In genomic region chr17:50549969-50550368, GRCh38 we compare ENCODE assay signal across 15 cellular contexts. TPM values are rescaled to one million over a fixed set of nuclear protein-coding genes. Genes with fewer than 3 reads are reported as not detected.
DNase-seq lines count a peak whose midpoint lies in the region; ATAC-seq, FAIRE-seq and TF ChIP-seq lines count a peak whose summit lies in the region.
"Had no signal": no experiment of that assay in that cellular context is flagged by ENCODE, and none has a peak within 500 bp of the region (broad histone marks: within the 10 kb centered on the region; RNA-seq: fewer than 3 reads in every experiment).

No MANE protein-coding gene starts in this region.

- CTCF ChIA-PET in mammary epithelial cell (lab: Charles Lee; ENCODE audit: low non-redundant PET), result no interaction called here

- H3K27me3 ChIP-seq in breast epithelium, result no peaks in the 10 kb centered on the region
- H3K27me3 ChIP-seq in mammary epithelial cell (ENCODE audit: insufficient read depth, low read length), result no peaks in the 10 kb centered on the region
- H3K27me3 ChIP-seq: BLaER1 had no signal

- H3K4me1 Mint-ChIP-seq in nephron, result no peaks in the 10 kb centered on the region

- DNase-seq in breast epithelium (ENCODE audit: low spot score in 2 of 2) (no peak), mammary epithelial cell (no peak), kidney (peak; percentile 74), globus pallidus (ENCODE audit: low spot score) (no peak), HTR-8/SVneo (ENCODE audit: insufficient read length, low spot score) (no peak), SIG-M5 treated with dmso at 0.1 percent for 504 hours (lab: John Stamatoyannopoulos, UW; ENCODE audit: unreplicated experiment) (no peak)
- DNase-seq: AML-193; Caco-2; CD8-positive, alpha-beta memory T cell; DMS53 had no signal

- H3K9ac ChIP-seq in mammary epithelial cell (ENCODE audit: insufficient read depth, low read length), result no peak overlapping the region
- no peak overlapping the region for H3K9ac ChIP-seq in kidney (ENCODE audit: low read length in 2 of 2)
- H3K9ac ChIP-seq: BLaER1 had no signal

- peaks cover 3% of the 10 kb centered on the region for H3K36me3 Mint-ChIP-seq in nephron (ENCODE audit: low read depth)

- no peak overlapping the region for H3K4me2 ChIP-seq in mammary epithelial cell (ENCODE audit: insufficient read depth, low read depth, low read length)
- H3K4me2 ChIP-seq: BLaER1 had no signal

- TF ChIP-seq CTCF in breast epithelium (IDR thresholded peaks at IDR 0.05), result no peak
- TF ChIP-seq CTCF in mammary epithelial cell (conservative IDR thresholded peaks at IDR 0.05 in 1 of 2, IDR thresholded peaks at IDR 0.05 in 1 of 2; ENCODE audit: extremely low read depth in 1 of 2, insufficient read depth in 1 of 2, low read depth in 1 of 2, low read length in 2 of 2), result no peak
- no peak for TF ChIP-seq CTCF in kidney (IDR thresholded peaks at IDR 0.05; ENCODE audit: borderline replicate concordance, extremely low read depth, insufficient read depth)
- no peak for TF ChIP-seq CTCF in nephron (IDR thresholded peaks at IDR 0.05; ENCODE audit: unreplicated experiment in 3 of 3)

- peak overlapping the region; percentile 57 to 76 for H3K27ac ChIP-seq in breast epithelium
- H3K27ac ChIP-seq in mammary epithelial cell (ENCODE audit: insufficient read depth, low read depth, low read length), result no peak overlapping the region
- H3K27ac ChIP-seq in kidney (ENCODE audit: low read depth in 2 of 2, low read length in 2 of 2), result no peak overlapping the region
- H3K27ac ChIP-seq: 22Rv1, BLaER1 had no signal

- H3K4me3 ChIP-seq in breast epithelium, result no peak overlapping the region
- H3K4me3 ChIP-seq in mammary epithelial cell (replicated peaks in 1 of 3; ENCODE audit: insufficient read depth in 1 of 3, low read depth in 2 of 3, low read length in 3 of 3), result no peak overlapping the region
- no peak overlapping the region for H3K4me3 ChIP-seq in kidney (ENCODE audit: low read length in 2 of 2)
- H3K4me3 ChIP-seq: BLaER1 had no signal

- H4K20me1 ChIP-seq in mammary epithelial cell (ENCODE audit: insufficient read depth, low read length), result no peaks in the 10 kb centered on the region
- H4K20me1 ChIP-seq: BLaER1 had no signal

- TF ChIP-seq POLR2A in breast epithelium (IDR thresholded peaks at IDR 0.05), result no peak

- intact Hi-C loops in breast epithelium (cut with DNase I; ENCODE audit: low total_unique reads), result loop anchor here (10.0 kb wide), 1 partner anchor 295 kb away; no protein-coding TSS in a partner anchor
- intact Hi-C loops in mammary epithelial cell (cut with micrococcal nuclease), result loop anchor here (5.0 kb wide), 1 partner anchor 402 kb away; no protein-coding TSS in a partner anchor
- intact Hi-C loops in kidney (cut with DNase I), result loop anchor here (5.0 to 10.0 kb wide), 4 partner anchors 77 to 405 kb away; no protein-coding TSS in a partner anchor

- H3K4me1 ChIP-seq in breast epithelium (peaks cover 0 to 3% of the 10 kb centered on the region in 2 donors), mammary epithelial cell (ENCODE audit: insufficient read depth, low read length) (peaks cover 11% of the 10 kb centered on the region), kidney (ENCODE audit: control insufficient read depth in 1 of 2, insufficient read depth in 1 of 2, low read depth in 1 of 2, low read length in 2 of 2) (peaks cover 4 to 9% of the 10 kb centered on the region in 2 donors)

- WGBS in mammary epithelial cell (ENCODE audit: low coverage, missing lambda C conversion rate), result 94% methylated on average over 11 of the region's 11 CpGs

- H3K79me2 ChIP-seq in mammary epithelial cell (ENCODE audit: insufficient read depth, low read length), result peaks cover 4% of the 10 kb centered on the region

- no peaks in the 10 kb centered on the region for H3K9me3 Mint-ChIP-seq in nephron
- H3K9me3 Mint-ChIP-seq: CD8-positive, alpha-beta memory T cell had no signal

- H3K9me3 ChIP-seq in breast epithelium (no peaks in the 10 kb centered on the region), mammary epithelial cell (replicated peaks; ENCODE audit: insufficient read depth, low read length) (no peaks in the 10 kb centered on the region), kidney (ENCODE audit: control insufficient read depth in 1 of 2, low read length in 2 of 2) (no peaks in the 10 kb centered on the region)
- H3K9me3 ChIP-seq: BLaER1, Caco-2 had no signal

- BruUV-seq in mammary epithelial cell (replicated peaks; lab: Mats Ljungman, UMichigan), result no TSS peak

- H3K36me3 ChIP-seq in breast epithelium, result no peaks in the 10 kb centered on the region
- no peaks in the 10 kb centered on the region for H3K36me3 ChIP-seq in mammary epithelial cell (ENCODE audit: insufficient read depth, low read length)
- peaks cover 2 to 6% of the 10 kb centered on the region in 2 donors for H3K36me3 ChIP-seq in kidney (ENCODE audit: control insufficient read depth in 1 of 2, insufficient read depth in 2 of 2, low read length in 2 of 2)
- H3K36me3 ChIP-seq: BLaER1 had no signal

- H3K27ac Mint-ChIP-seq in nephron, result no peak overlapping the region

- no peak overlapping the region for H2AFZ ChIP-seq in mammary epithelial cell (ENCODE audit: low read depth, low read length)

- in situ Hi-C loops in mammary epithelial cell (cut with MboI; ENCODE audit: low sequenced_read_pairs in 2 of 2), result loop anchor here (5.0 to 10.0 kb wide), 3 partner anchors 87 to 295 kb away; no protein-coding TSS in a partner anchor

- peaks cover 29% of the 10 kb centered on the region for H3K27me3 Mint-ChIP-seq in nephron (ENCODE audit: low read depth)

- dilution Hi-C loops in mammary epithelial cell (cut with HindIII; ENCODE audit: low sequenced_read_pairs), result loop anchor here (5.0 kb wide), 1 partner anchor 87 kb away; no protein-coding TSS in a partner anchor

- peak overlapping the region in 2 of 3 experiments; percentile 17 to 33 for H3K4me3 Mint-ChIP-seq in nephron

- FAIRE-seq in kidney (lab: Jason Lieb, UNC) (no peak), HTR-8/SVneo (lab: Jason Lieb, UNC) (no peak)
- FAIRE-seq: H54 had no signal

- no peak for ATAC-seq in HG02642 (IDR thresholded peaks at IDR 0.05; ENCODE audit: poor library complexity, unreplicated experiment)

RNA-seq across cellular contexts. Expression of gene SPATA20, which starts 3.0 kb away (rescaled TPM):
- total RNA-seq in breast epithelium, result 10 to 100 TPM; 52.4 to 62.3 (median 58.4) TPM
- 10 to 100 TPM; 65.6 to 79.9 TPM for total RNA-seq in mammary epithelial cell
- 28.9 TPM for polyA plus RNA-seq in mammary epithelial cell
- 24.6 TPM for polyA minus RNA-seq in mammary epithelial cell
- total RNA-seq in kidney, result 60.4 TPM
- 52.7 TPM for polyA plus RNA-seq in kidney (ENCODE audit: insufficient read depth, low read depth, low replicate concordance)

RNA-seq across cellular contexts. Expression of gene CACNA1G, which starts 10.5 kb away (rescaled TPM):
- total RNA-seq in breast epithelium (1 to 10 TPM in 2 of 3 donors, under 1 TPM in 1; 0.32 to 2.6 (median 2.3) TPM), mammary epithelial cell (under 1 TPM in 1 of 2 donors, not detected in 1; 0.09 TPM), kidney (0.06 TPM)
- polyA plus RNA-seq in mammary epithelial cell (0.03 TPM), kidney (ENCODE audit: insufficient read depth, low read depth, low replicate concordance) (not detected)
- polyA minus RNA-seq in mammary epithelial cell, result not detected
- polyA plus RNA-seq: CD8-positive, alpha-beta memory T cell had no signal

RNA-seq across cellular contexts. Expression of gene EPN3, which starts 17.4 kb away (rescaled TPM):
- total RNA-seq in breast epithelium (10 to 100 TPM in 1 of 3 donors, 1 to 10 TPM in 1, not detected in 1; 8.2 to 32.8 TPM), mammary epithelial cell (10 to 100 TPM; 12.2 to 70.7 TPM), kidney (5.0 TPM)
- polyA plus RNA-seq in mammary epithelial cell (101 TPM), kidney (ENCODE audit: insufficient read depth, low read depth, low replicate concordance) (28.7 TPM)
- polyA minus RNA-seq in mammary epithelial cell, result 151 TPM
- total RNA-seq: CD8-positive, alpha-beta memory T cell had no signal
- polyA plus RNA-seq: CD8-positive, alpha-beta memory T cell had no signal

RNA-seq across cellular contexts. Expression of gene MYCBPAP, which starts 41.7 kb away (rescaled TPM):
- 1 to 10 TPM in 2 of 3 donors, under 1 TPM in 1; 0.66 to 1.9 (median 1.3) TPM for total RNA-seq in breast epithelium
- 1 to 10 TPM in 1 of 2 donors, under 1 TPM in 1; 0.50 to 9.6 TPM for total RNA-seq in mammary epithelial cell
- 4.5 TPM for polyA plus RNA-seq in mammary epithelial cell
- polyA minus RNA-seq in mammary epithelial cell, result not detected
- 0.72 TPM for total RNA-seq in kidney
- 2.9 TPM for polyA plus RNA-seq in kidney (ENCODE audit: insufficient read depth, low read depth, low replicate concordance)
- polyA plus RNA-seq: CD8-positive, alpha-beta memory T cell had no signal

Comparison
In these comparisons a context has a peak if more than half of its experiments do, and no peak if none do; other contexts are left out.
1. H3K27ac ChIP-seq: peak in breast epithelium (2 of 2); none in mammary epithelial cell (single experiment) and kidney (0 of 2).